ENCODE assay signal across 8 cellular contexts in genomic region chr12:130747867-130748740, GRCh38.
DNase-seq lines count a peak whose midpoint lies in the region; ATAC-seq and TF ChIP-seq lines count a peak whose summit lies in the region.

No MANE protein-coding gene starts in this region.

- DNase-seq in AG09309 (ENCODE audit: low read depth) (peak; percentile 28), NCI-H2227 (lab: John Stamatoyannopoulos, UW; ENCODE audit: unreplicated experiment) (peak; percentile 86), left kidney (ENCODE audit: low read depth, low spot score) (peak; percentile 91)
- DNase-seq in activated CD4-positive, CD25-positive, alpha-beta regulatory T cell treated with anti-CD3 and anti-CD28 coated beads, Interleukin-2, amount 50 U/mL, for 16 hours (ENCODE audit: low read depth, low spot score): peak; percentile 37
- peak; percentile 34 for DNase-seq in central memory CD4-positive, alpha-beta T cell
- peak; percentile 67 to 82 for DNase-seq in stimulated activated CD4-positive, alpha-beta T cell treated with anti-CD3 and anti-CD28 coated beads, Interleukin-4, amount 100 ng/mL, for 48 hours (ENCODE audit: low read depth in 2 of 2)

- ATAC-seq in GM18868 (IDR thresholded peaks at IDR 0.05; ENCODE audit: unreplicated experiment) (peak; percentile 95), HG03108 (IDR thresholded peaks at IDR 0.05; ENCODE audit: unreplicated experiment) (peak; percentile 91)

- no peak overlapping the region for H3K4me3 ChIP-seq in AG09309 (ENCODE audit: control insufficient read depth, low read depth, low read length)

- TF ChIP-seq CTCF in AG09309 (IDR thresholded peaks at IDR 0.05; ENCODE audit: control insufficient read depth, insufficient read depth, low read depth, low read length, missing control alignments): peak; percentile 86

Comparison
In these comparisons a context has a peak if more than half of its experiments do, and no peak if none do; other contexts are left out.
1. DNase-seq: peak in every context shown above with its lines; median percentile 91 in left kidney; 86 in NCI-H2227; 74 in stimulated activated CD4-positive, alpha-beta T cell treated with anti-CD3 and anti-CD28 coated beads, Interleukin-4, amount 100 ng/mL, for 48 hours; 37 in activated CD4-positive, CD25-positive, alpha-beta regulatory T cell treated with anti-CD3 and anti-CD28 coated beads, Interleukin-2, amount 50 U/mL, for 16 hours; 34 in central memory CD4-positive, alpha-beta T cell; 28 in AG09309.